Comparison of ENCODE assay signal across 14 cellular contexts in genomic region chr4:156623376-156623775, GRCh38.
A peak's percentile ranks its signal among the peaks of the same experiment; 100 is the strongest.
DNase-seq lines count a peak whose midpoint lies in the region; ATAC-seq and TF ChIP-seq lines count a peak whose summit lies in the region.
"Had no signal": no experiment of that assay in that cellular context is flagged by ENCODE, and none has a peak within 500 bp of the region (broad histone marks: within the 10 kb centered on the region; RNA-seq: fewer than 3 reads in every experiment).

No MANE protein-coding gene starts in this region.

- no peak overlapping the region for H3K9ac ChIP-seq in adipocyte (ENCODE audit: low read length)

- peaks cover 17 to 19% of the 10 kb centered on the region in 2 donors for H3K9me3 Mint-ChIP-seq in stimulated activated naive CD8-positive, alpha-beta T cell treated with anti-CD3 and anti-CD28 coated beads, Interleukin-15, amount 100 ng/mL, for 72 hours

- H3K4me1 ChIP-seq in adipocyte (ENCODE audit: control insufficient read depth, insufficient read depth, low read length) (no peaks in the 10 kb centered on the region), foreskin keratinocyte (no peaks in the 10 kb centered on the region)
- H3K4me1 ChIP-seq: HAP-1 had no signal

- TF ChIP-seq CTCF in foreskin keratinocyte (conservative IDR thresholded peaks at IDR 0.05): no peak

- H3K4me3 Mint-ChIP-seq in stimulated activated naive CD8-positive, alpha-beta T cell treated with anti-CD3 and anti-CD28 coated beads, Interleukin-15, amount 100 ng/mL, for 72 hours: no peak overlapping the region
- H3K4me3 Mint-ChIP-seq: CD14-positive monocyte; CD8-positive, alpha-beta T cell had no signal

- no peak for ATAC-seq in HG03521 (IDR thresholded peaks at IDR 0.05; ENCODE audit: unreplicated experiment)
- ATAC-seq in foreskin keratinocyte: no peak
- ATAC-seq in GM21737 (IDR thresholded peaks at IDR 0.05; ENCODE audit: unreplicated experiment): no peak
- no peak for ATAC-seq in stimulated activated naive CD8-positive, alpha-beta T cell treated with anti-CD3 and anti-CD28 coated beads, Interleukin-15, amount 100 ng/mL, for 72 hours
- ATAC-seq: CD8-positive, alpha-beta T cell; GM12878; K562 had no signal

- H3K27ac ChIP-seq in foreskin keratinocyte: no peak overlapping the region

- no peak overlapping the region for H3K27ac Mint-ChIP-seq in stimulated activated naive CD8-positive, alpha-beta T cell treated with anti-CD3 and anti-CD28 coated beads, Interleukin-15, amount 100 ng/mL, for 72 hours
- H3K27ac Mint-ChIP-seq: CD14-positive monocyte; CD8-positive, alpha-beta T cell had no signal

- H3K27me3 ChIP-seq in adipocyte (replicated peaks; ENCODE audit: control insufficient read depth, insufficient read depth, low read length) (no peaks in the 10 kb centered on the region), foreskin keratinocyte (no peaks in the 10 kb centered on the region)

- H3K4me3 ChIP-seq in adipocyte (ENCODE audit: low read length): no peak overlapping the region
- H3K4me3 ChIP-seq: GM12878, HAP-1, K562 had no signal

- no peaks in the 10 kb centered on the region for H3K4me1 Mint-ChIP-seq in stimulated activated naive CD8-positive, alpha-beta T cell treated with anti-CD3 and anti-CD28 coated beads, Interleukin-15, amount 100 ng/mL, for 72 hours
- H3K4me1 Mint-ChIP-seq: CD14-positive monocyte had no signal

- H3K36me3 ChIP-seq in adipocyte (ENCODE audit: control insufficient read depth, insufficient read depth, low read length, severe bottlenecking): no peaks in the 10 kb centered on the region
- H3K36me3 ChIP-seq: HAP-1 had no signal

- DNase-seq in GM03348 (ENCODE audit: low spot score) (peak; percentile 20), adipocyte (ENCODE audit: low read depth) (peak; percentile 28), fibroblast of peridontal ligament (ENCODE audit: extremely low read depth) (peak; percentile 31), foreskin keratinocyte (no peak)
- no peak for DNase-seq in stimulated activated naive CD8-positive, alpha-beta T cell treated with anti-CD3 and anti-CD28 coated beads, Interleukin-15, amount 100 ng/mL, for 72 hours
- DNase-seq: CD8-positive, alpha-beta T cell; COR-L47; DMS53 had no signal

- no peaks in the 10 kb centered on the region for H3K27me3 Mint-ChIP-seq in stimulated activated naive CD8-positive, alpha-beta T cell treated with anti-CD3 and anti-CD28 coated beads, Interleukin-15, amount 100 ng/mL, for 72 hours

- H3K9me3 ChIP-seq in adipocyte (ENCODE audit: control insufficient read depth, low read length): no peaks in the 10 kb centered on the region
- H3K9me3 ChIP-seq: HAP-1 had no signal

Comparison
In these comparisons a context has a peak if more than half of its experiments do, and no peak if none do; other contexts are left out.
1. DNase-seq: peak in GM03348 (single experiment), adipocyte (single experiment) and fibroblast of peridontal ligament (single experiment); none in foreskin keratinocyte (0 of 2) and stimulated activated naive CD8-positive, alpha-beta T cell treated with anti-CD3 and anti-CD28 coated beads, Interleukin-15, amount 100 ng/mL, for 72 hours (0 of 2).